In genomic region chr10:70462349-70462984, GRCh38 we compare ENCODE assay signal across 11 cellular contexts. TPM values are rescaled to one million over a fixed set of nuclear protein-coding genes. Genes with fewer than 3 reads are reported as not detected.
DNase-seq lines count a peak whose midpoint lies in the region; ATAC-seq lines count a peak whose summit lies in the region.
"Had no signal": no experiment of that assay in that cellular context is flagged by ENCODE, and none has a peak within 500 bp of the region (broad histone marks: within the 10 kb centered on the region; RNA-seq: fewer than 3 reads in every experiment).

No MANE protein-coding gene starts in this region.

- ATAC-seq in HG02852 (IDR thresholded peaks at IDR 0.05; ENCODE audit: unreplicated experiment) (no peak), HG03097 (IDR thresholded peaks at IDR 0.05; ENCODE audit: low FRiP score, unreplicated experiment) (no peak)
- ATAC-seq in activated CD8-positive, alpha-beta memory T cell treated with anti-CD3 and anti-CD28 coated beads, Interleukin-2, amount 10 ng/mL, durations not matched to agents 7 days and 5 days: no peak

- no peak overlapping the region for H3K27ac Mint-ChIP-seq in activated CD8-positive, alpha-beta memory T cell treated with anti-CD3 and anti-CD28 coated beads, Interleukin-2, amount 10 ng/mL, durations not matched to agents 7 days and 5 days

- H3K4me3 Mint-ChIP-seq in activated CD8-positive, alpha-beta memory T cell treated with anti-CD3 and anti-CD28 coated beads, Interleukin-2, amount 10 ng/mL, durations not matched to agents 7 days and 5 days: no peak overlapping the region

- no peaks in the 10 kb centered on the region for H3K36me3 Mint-ChIP-seq in activated CD8-positive, alpha-beta memory T cell treated with anti-CD3 and anti-CD28 coated beads, Interleukin-2, amount 10 ng/mL, durations not matched to agents 7 days and 5 days

- H3K4me1 Mint-ChIP-seq in activated CD8-positive, alpha-beta memory T cell treated with anti-CD3 and anti-CD28 coated beads, Interleukin-2, amount 10 ng/mL, durations not matched to agents 7 days and 5 days: peaks cover 2% of the 10 kb centered on the region

- H3K27me3 Mint-ChIP-seq in activated CD8-positive, alpha-beta memory T cell treated with anti-CD3 and anti-CD28 coated beads, Interleukin-2, amount 10 ng/mL, durations not matched to agents 7 days and 5 days: peaks cover 52% of the 10 kb centered on the region

- DNase-seq in DMS153 (lab: John Stamatoyannopoulos, UW): peak; percentile 23
- DNase-seq in NCI-H345 treated with DMSO at 0.1 percent for 48 hours (lab: John Stamatoyannopoulos, UW; ENCODE audit: unreplicated experiment): peak; percentile 43
- no peak for DNase-seq in epithelial cell of prostate (ENCODE audit: low read depth, low spot score)
- peak; percentile 49 to 94 (median 74) for DNase-seq in posterior cingulate gyrus
- no peak for DNase-seq in NCI-H1048 (lab: John Stamatoyannopoulos, UW)
- DNase-seq in activated CD8-positive, alpha-beta memory T cell treated with anti-CD3 and anti-CD28 coated beads, Interleukin-2, amount 10 ng/mL, durations not matched to agents 7 days and 5 days: no peak
- DNase-seq: activated naive CD4-positive, alpha-beta T cell had no signal

- peak overlapping the region; percentile 34 for H3K27ac ChIP-seq in epithelial cell of prostate

- CTCF ChIA-PET in activated CD8-positive, alpha-beta memory T cell treated with anti-CD3 and anti-CD28 coated beads, Interleukin-2, amount 10 ng/mL, durations not matched to agents 7 days and 5 days (lab: Charles Lee): interaction anchor here (0.7 to 3.2 kb wide), 14 partner anchors 8 to 97 kb away, joined by 3 to 20 read pairs (median 8); partner anchors contain the start of gene EIF4EBP2

- intact Hi-C loops in posterior cingulate gyrus (cut with DNase I): loop anchor here (5.0 kb wide), 3 partner anchors 90 to 420 kb away; no protein-coding TSS in a partner anchor

- H3K9me3 Mint-ChIP-seq in activated CD8-positive, alpha-beta memory T cell treated with anti-CD3 and anti-CD28 coated beads, Interleukin-2, amount 10 ng/mL, durations not matched to agents 7 days and 5 days (ENCODE audit: low read depth): no peaks in the 10 kb centered on the region

RNA-seq across cellular contexts. Expression of gene PALD1, which starts 16.1 kb away (rescaled TPM):
- under 1 TPM; 0.26 to 0.41 TPM for total RNA-seq in activated CD8-positive, alpha-beta memory T cell treated with anti-CD3 and anti-CD28 coated beads, Interleukin-2, amount 10 ng/mL, durations not matched to agents 7 days and 5 days

RNA-seq across cellular contexts. Expression of gene NODAL, which starts 21.0 kb away (rescaled TPM):
- total RNA-seq in activated CD8-positive, alpha-beta memory T cell treated with anti-CD3 and anti-CD28 coated beads, Interleukin-2, amount 10 ng/mL, durations not matched to agents 7 days and 5 days: not detected
- total RNA-seq: skeletal muscle tissue, urinary bladder had no signal

RNA-seq across cellular contexts. Expression of gene EIF4EBP2, which starts 58.5 kb away (rescaled TPM):
- total RNA-seq in activated CD8-positive, alpha-beta memory T cell treated with anti-CD3 and anti-CD28 coated beads, Interleukin-2, amount 10 ng/mL, durations not matched to agents 7 days and 5 days: 10 to 100 TPM; 37.8 to 51.7 TPM

Comparison
In these comparisons a context has a peak if more than half of its experiments do, and no peak if none do; other contexts are left out.
1. DNase-seq: peak in DMS153 (single experiment), NCI-H345 treated with DMSO at 0.1 percent for 48 hours (single experiment) and posterior cingulate gyrus (10 of 10); none in epithelial cell of prostate (single experiment), NCI-H1048 (single experiment) and activated CD8-positive, alpha-beta memory T cell treated with anti-CD3 and anti-CD28 coated beads, Interleukin-2, amount 10 ng/mL, durations not matched to agents 7 days and 5 days (single experiment).